25 cellular contexts compared by ENCODE assay signal in genomic region chr12:41942355-41942754, GRCh38.
"Had no signal": no experiment of that assay in that cellular context is flagged by ENCODE, and none has a peak within 500 bp of the region (broad histone marks: within the 10 kb centered on the region; RNA-seq: fewer than 3 reads in every experiment).

No MANE protein-coding gene starts in this region.

- H3K36me3 ChIP-seq: esophagus squamous epithelium, right lobe of liver, stomach, thyroid gland, vagina had no signal

- H3K27ac ChIP-seq: coronary artery, esophagus squamous epithelium, parathyroid adenoma, right lobe of liver, stomach, thyroid gland, vagina had no signal

- FAIRE-seq: endometrium had no signal

- H3K4me3 ChIP-seq: coronary artery, esophagus squamous epithelium, lung, right lobe of liver, stomach, thyroid gland, vagina had no signal

- DNase-seq: dermis blood vessel endothelial cell; effector memory CD4-positive, alpha-beta T cell; erythroblast; esophagus squamous epithelium; foreskin melanocyte; glutamatergic neuron; immature natural killer cell; islet precursor cell; kidney glomerular epithelial cell; left colon; left ventricle myocardium superior; natural killer cell; right lobe of liver; stimulated activated CD4-positive, alpha-beta T cell treated with anti-CD3 and anti-CD28 coated beads, Interleukin-2, amount 100 ng/mL, for 24 hours; stimulated activated CD4-positive, alpha-beta T cell treated with anti-CD3 and anti-CD28 coated beads, Interleukin-4, amount 100 ng/mL, for 24 hours; stimulated activated naive CD4-positive, alpha-beta T cell treated with Interleukin-2 at 50 U/mL for 16 hours; stomach; thyroid gland; trophoblast cell had no signal

- H3K9ac ChIP-seq: parathyroid adenoma had no signal

- H3K4me1 ChIP-seq: esophagus squamous epithelium, parathyroid adenoma, right lobe of liver, stomach, thyroid gland, vagina had no signal

- H2AFZ ChIP-seq: parathyroid adenoma had no signal

- H3K9me3 ChIP-seq: right lobe of liver, thyroid gland, vagina had no signal

- H3K27me3 ChIP-seq: esophagus squamous epithelium, right lobe of liver, stomach, thyroid gland, vagina had no signal

- H3K79me2 ChIP-seq: parathyroid adenoma had no signal

- ATAC-seq: left colon; left ventricle myocardium superior; natural killer cell; right lobe of liver; stimulated activated effector memory CD8-positive, alpha-beta T cell treated with anti-CD3 and anti-CD28 coated beads, Interleukin-12 subunit alpha, Interleukin-12 subunit beta, amount 100 ng/mL, for 72 hours had no signal
